Comparison of ENCODE assay signal across 36 cellular contexts in genomic region chr5:30453168-30453567, GRCh38.
"Had no signal": no experiment of that assay in that cellular context is flagged by ENCODE, and none has a peak within 500 bp of the region (broad histone marks: within the 10 kb centered on the region; RNA-seq: fewer than 3 reads in every experiment).

No MANE protein-coding gene starts in this region.

- H3K36me3 ChIP-seq: MG63 had no signal

- DNase-seq: Karpas-422, Kasumi-1, MG63, MM.1S, MV-4-11, NCI-H1048, NCI-H1092, NCI-H1092 treated with DMSO at 0.1 percent for 48 hours, NCI-H1105, NCI-H1105 treated with DMSO at 0.1 percent for 48 hours, NCI-H1417, NCI-H1417 treated with DMSO at 0.1 percent for 48 hours, NCI-H1436, NCI-H1436 treated with DMSO at 0.1 percent for 48 hours, NCI-H146, NCI-H1694, NCI-H1694 treated with DMSO at 0.1 percent for 48 hours, NCI-H187, NCI-H187 treated with DMSO at 0.1 percent for 48 hours, NCI-H1930, NCI-H2029, NCI-H2029 treated with DMSO at 0.1 percent for 48 hours, NCI-H2081, NCI-H2081 treated with DMSO at 0.1 percent for 48 hours, NCI-H2107, NCI-H2171, NCI-H2171 treated with DMSO at 0.1 percent for 48 hours, NCI-H2227 treated with DMSO at 0.1 percent for 48 hours, NCI-H226, NCI-H345, NCI-H446, NCI-H446 treated with DMSO at 0.1 percent for 48 hours, NCI-H510A, NCI-H510A treated with DMSO at 0.1 percent for 48 hours, NCI-H524, NCI-H524 treated with DMSO at 0.1 percent for 48 hours had no signal

- H3K9me3 ChIP-seq: MG63 had no signal

- H3K4me3 ChIP-seq: MG63 had no signal

- H3K27me3 ChIP-seq: MG63 had no signal
